ENCODE assay signal across 21 cellular contexts in the genomic region with DNA sequence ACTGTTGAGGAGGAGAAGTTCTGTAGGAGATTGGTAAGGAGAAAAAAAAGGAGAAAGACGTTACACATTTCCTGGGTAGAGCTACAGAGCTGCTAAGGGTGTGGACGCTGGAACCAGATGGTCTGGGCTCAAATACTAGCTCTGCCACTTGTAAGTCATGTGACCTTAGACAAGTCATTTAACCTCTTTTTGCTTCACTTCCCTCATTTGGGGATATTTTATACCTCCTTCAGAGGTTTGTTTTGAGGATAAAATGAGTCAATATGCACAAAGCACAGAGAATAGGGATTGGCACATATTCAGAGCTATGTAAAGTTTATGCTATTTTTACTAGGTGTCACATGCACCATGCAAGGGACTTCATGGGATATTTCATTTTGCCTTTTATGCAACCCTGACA.
DNase-seq lines count a peak whose midpoint lies in the region; ATAC-seq and TF ChIP-seq lines count a peak whose summit lies in the region.
"Had no signal": no experiment of that assay in that cellular context is flagged by ENCODE, and none has a peak within 500 bp of the region (broad histone marks: within the 10 kb centered on the region; RNA-seq: fewer than 3 reads in every experiment).

No MANE protein-coding gene starts in this region.

- no peak overlapping the region for H3K9ac ChIP-seq in PC-3 (ENCODE audit: low read length)

- TF ChIP-seq CTCF in GM06990 (IDR thresholded peaks at IDR 0.05; ENCODE audit: insufficient read depth, low read length, poor library complexity, severe bottlenecking) = no peak
- no peak for TF ChIP-seq CTCF in PC-3 (conservative IDR thresholded peaks at IDR 0.05; ENCODE audit: low read depth, low read length)

- POLR2A ChIA-PET in PC-3 (lab: Charles Lee; ENCODE audit: unreplicated experiment) = no interaction called here

- H3K9me2 ChIP-seq in PC-3 (replicated peaks; ENCODE audit: low read length) = no peaks in the 10 kb centered on the region

- H3K9me3 ChIP-seq in PC-3 (ENCODE audit: low read length) = peaks cover 21% of the 10 kb centered on the region
- H3K9me3 ChIP-seq: SJCRH30 had no signal

- H3K36me3 ChIP-seq in GM06990 (ENCODE audit: control insufficient read depth, insufficient read depth, low read length) (no peaks in the 10 kb centered on the region), PC-3 (ENCODE audit: low read depth, low read length) (no peaks in the 10 kb centered on the region)
- H3K36me3 ChIP-seq: SJCRH30 had no signal

- intact Hi-C loops in left colon (cut with DNase I, micrococcal nuclease) (no loop called here), PC-3 (cut with micrococcal nuclease) (no loop called here)

- no peak overlapping the region for H3K4me2 ChIP-seq in PC-3 (ENCODE audit: low read length)

- ATAC-seq in HG02759 (IDR thresholded peaks at IDR 0.05; ENCODE audit: unreplicated experiment) (peak; percentile 43), left colon (peak; percentile 38), PC-3 (no peak)
- ATAC-seq: CD8-positive, alpha-beta T cell; Panc1; T-cell had no signal

- H3K27ac ChIP-seq in PC-3 (ENCODE audit: low read length) = no peak overlapping the region
- H3K27ac ChIP-seq: HL-60, SJCRH30 had no signal

- H3K4me3 ChIP-seq in GM06990 (replicated peaks; ENCODE audit: low read depth, low read length) (no peak overlapping the region), PC-3 (ENCODE audit: low read length) (no peak overlapping the region)
- H3K4me3 ChIP-seq: SJCRH30 had no signal

- DNase-seq in GM06990 (ENCODE audit: extremely low read depth, insufficient read length) = peak; percentile 8
- DNase-seq in OCI-M1 (lab: John Stamatoyannopoulos, UW) = peak; percentile 5
- no peak for DNase-seq in left colon
- no peak for DNase-seq in Ammon's horn (ENCODE audit: low spot score)
- DNase-seq in PC-3 = no peak
- DNase-seq in NCI-H2107 treated with DMSO at 0.1 percent for 48 hours (lab: John Stamatoyannopoulos, UW; ENCODE audit: unreplicated experiment) = no peak
- DNase-seq: 8988T; C1 segment of cervical spinal cord; CD8-positive, alpha-beta T cell; GOT3; HCEC 1CT; KG1; NCI-H1105 treated with DMSO at 0.1 percent for 48 hours; NCI-H2081; NCI-H446 treated with DMSO at 0.1 percent for 48 hours; NCI-H526 treated with DMSO at 0.1 percent for 48 hours; SJCRH30; T-cell had no signal

- no peak overlapping the region for H2AFZ ChIP-seq in PC-3 (ENCODE audit: low read length)

- no peaks in the 10 kb centered on the region for H3K4me1 ChIP-seq in PC-3 (ENCODE audit: insufficient read depth, low read length)
- H3K4me1 ChIP-seq: SJCRH30 had no signal

- H3K79me2 ChIP-seq in PC-3 (ENCODE audit: low read length) = no peaks in the 10 kb centered on the region

- CTCF ChIA-PET in PC-3 (lab: Charles Lee) = no interaction called here

- no peaks in the 10 kb centered on the region for H3K27me3 ChIP-seq in GM06990 (replicated peaks; ENCODE audit: control insufficient read depth, insufficient read depth, low read length)
- H3K27me3 ChIP-seq in PC-3 (ENCODE audit: low read length) = no peaks in the 10 kb centered on the region

- no TSS peak for BruUV-seq in PC-3 (replicated peaks; lab: Mats Ljungman, UMichigan)

- no peaks in the 10 kb centered on the region for H4K20me1 ChIP-seq in PC-3 (ENCODE audit: low read length)

- H3F3A ChIP-seq in PC-3 (ENCODE audit: low read length, unreplicated experiment) = no peaks in the 10 kb centered on the region

Comparison
In these comparisons a context has a peak if more than half of its experiments do, and no peak if none do; other contexts are left out.
1. DNase-seq: peak in GM06990 (single experiment) and OCI-M1 (single experiment); none in left colon (0 of 2), Ammon's horn (single experiment), PC-3 (single experiment) and NCI-H2107 treated with DMSO at 0.1 percent for 48 hours (single experiment).